ENCODE assay signal across 8 cellular contexts in the genomic region with DNA sequence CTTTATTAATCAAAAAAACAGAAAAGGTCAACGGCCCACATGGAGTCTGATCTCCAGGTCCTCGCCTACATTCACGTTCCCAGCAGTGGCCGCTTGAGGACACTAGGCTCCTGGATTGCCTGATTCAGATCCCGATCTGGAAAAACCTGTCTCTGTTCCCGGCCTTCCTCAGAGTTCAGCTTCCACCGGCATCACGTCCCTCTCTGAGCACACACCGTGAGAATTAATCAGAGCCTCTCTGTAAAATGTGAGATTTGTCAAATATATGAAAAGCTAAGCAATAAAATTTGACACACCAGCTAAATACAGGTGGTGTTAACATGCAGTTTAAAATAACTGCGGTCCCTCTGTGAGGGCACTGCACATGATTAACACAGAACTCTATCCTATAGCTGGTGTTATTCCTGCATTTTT.
DNase-seq lines count a peak whose midpoint lies in the region; ATAC-seq, FAIRE-seq and TF ChIP-seq lines count a peak whose summit lies in the region.

No MANE protein-coding gene starts in this region.

- no peak overlapping the region for H3K4me3 ChIP-seq in GM12878
- no peak overlapping the region for H3K4me3 ChIP-seq in iPS DF 6.9 (ENCODE audit: low read length)
- H3K4me3 ChIP-seq in stomach smooth muscle (ENCODE audit: low read length in 2 of 2), result peak overlapping the region; percentile 36 to 58

- WGBS in GM12878 (ENCODE audit: insufficient coverage, insufficient replicate concordance, low lambda C conversion rate, missing lambda C conversion rate), result 91% methylated on average over 10 of the region's 10 CpGs
- WGBS in iPS DF 6.9 (ENCODE audit: insufficient coverage, insufficient read length), result no CpG with 5 or more reads among the region's 10 CpGs

- POLR2A ChIA-PET in GM12878 (lab: Charles Lee), result no interaction called here
- POLR2A ChIA-PET in activated CD4-positive, alpha-beta T cell treated with anti-CD3 and anti-CD28 coated beads for 36 hours (lab: Charles Lee), result no interaction called here

- no peaks in the 10 kb centered on the region for H3K9me3 Mint-ChIP-seq in HFFc6
- no peaks in the 10 kb centered on the region for H3K9me3 Mint-ChIP-seq in activated CD4-positive, alpha-beta T cell treated with anti-CD3 and anti-CD28 coated beads for 36 hours (ENCODE audit: low read depth)

- TF ChIP-seq CTCF in HFFc6 (IDR thresholded peaks at IDR 0.05), result peak; percentile 74
- TF ChIP-seq CTCF in GM12878 (IDR thresholded peaks at IDR 0.05 in 2 of 3, conservative IDR thresholded peaks at IDR 0.05 in 1 of 3; ENCODE audit: control insufficient read depth in 2 of 3, extremely low read depth in 1 of 3, insufficient read depth in 1 of 3, low read depth in 3 of 3, low read length in 3 of 3), result no peak

- no peaks in the 10 kb centered on the region for H3K9me3 ChIP-seq in GM12878 (replicated peaks; ENCODE audit: control insufficient read depth, insufficient read depth, low read length)
- H3K9me3 ChIP-seq in iPS DF 6.9 (ENCODE audit: control insufficient read depth, insufficient read depth, low read length), result no peaks in the 10 kb centered on the region
- H3K9me3 ChIP-seq in stomach smooth muscle (ENCODE audit: control insufficient read depth in 2 of 2, low read length in 2 of 2), result no peaks in the 10 kb centered on the region

- no peak for ATAC-seq in GM12878
- no peak for ATAC-seq in HG02623 (IDR thresholded peaks at IDR 0.05; ENCODE audit: unreplicated experiment)
- no peak for ATAC-seq in activated CD4-positive, alpha-beta T cell treated with anti-CD3 and anti-CD28 coated beads for 36 hours
- no peak for ATAC-seq in GM21576 (IDR thresholded peaks at IDR 0.05; ENCODE audit: unreplicated experiment)

- H3K27me3 Mint-ChIP-seq in HFFc6 (ENCODE audit: insufficient read depth), result no peaks in the 10 kb centered on the region; the same call in 1 of the 2 replicates
- peaks cover 2% of the 10 kb centered on the region for H3K27me3 Mint-ChIP-seq in activated CD4-positive, alpha-beta T cell treated with anti-CD3 and anti-CD28 coated beads for 36 hours

- no peaks in the 10 kb centered on the region for H4K20me1 ChIP-seq in GM12878 (ENCODE audit: control insufficient read depth, insufficient read depth)

- no peaks in the 10 kb centered on the region for H3K36me3 Mint-ChIP-seq in HFFc6 (ENCODE audit: low read depth)
- no peaks in the 10 kb centered on the region for H3K36me3 Mint-ChIP-seq in activated CD4-positive, alpha-beta T cell treated with anti-CD3 and anti-CD28 coated beads for 36 hours (ENCODE audit: low read depth)

- H3K27ac Mint-ChIP-seq in HFFc6, result peak overlapping the region; percentile 76
- no peak overlapping the region for H3K27ac Mint-ChIP-seq in activated CD4-positive, alpha-beta T cell treated with anti-CD3 and anti-CD28 coated beads for 36 hours

- no peak for TF ChIP-seq POLR2A in GM12878 (IDR thresholded peaks at IDR 0.05; ENCODE audit: low read depth, low read length)

- RAD21 ChIA-PET in GM12878 (lab: Charles Lee; ENCODE audit: unreplicated experiment), result interaction anchor here (1.5 to 2.9 kb wide), 3 partner anchors 9 to 225 kb away, joined by 4 to 16 read pairs (median 6); no protein-coding TSS in a partner anchor

- in situ Hi-C loops in GM12878 (cut with MboI), result no loop called here

- intact Hi-C loops in GM12878 (cut with micrococcal nuclease; ENCODE audit: unreplicated experiment), result no loop called here
- intact Hi-C loops in activated CD4-positive, alpha-beta T cell treated with anti-CD3 and anti-CD28 coated beads for 36 hours (cut with DNase I, micrococcal nuclease), result loop anchor here in 1 of 2 experiments (5.0 kb wide), 1 partner anchor 202 kb away; no protein-coding TSS in a partner anchor

- TF ChIP-seq EP300 in GM12878 (IDR thresholded peaks at IDR 0.05; ENCODE audit: borderline replicate concordance in 1 of 2, control insufficient read depth in 1 of 2, low read depth in 2 of 2, low read length in 2 of 2), result no peak

- H3K4me1 ChIP-seq in GM12878 (ENCODE audit: control insufficient read depth, insufficient read depth, low read length) (peaks cover 11% of the 10 kb centered on the region), iPS DF 6.9 (ENCODE audit: control insufficient read depth, insufficient read depth, low read length) (no peaks in the 10 kb centered on the region; the same call in 1 of the 2 replicates), stomach smooth muscle (ENCODE audit: control insufficient read depth, insufficient read depth, low read length) (peaks cover 38% of the 10 kb centered on the region)

- CTCF ChIA-PET in GM12878 (lab: Yijun Ruan, JAX), result interaction anchor here (0.8 to 2.6 kb wide), 8 partner anchors 12 to 223 kb away, joined by 3 to 23 read pairs (median 3); no protein-coding TSS in a partner anchor
- CTCF ChIA-PET in activated CD4-positive, alpha-beta T cell treated with anti-CD3 and anti-CD28 coated beads for 36 hours (lab: Charles Lee), result interaction anchor here (0.8 to 1.6 kb wide), 2 partner anchors 12 to 225 kb away, joined by 3 to 4 read pairs; no protein-coding TSS in a partner anchor

- peak overlapping the region; percentile 28 for H3K4me2 ChIP-seq in GM12878 (ENCODE audit: control insufficient read depth, insufficient read depth)

- H3K27ac ChIP-seq in GM12878 (ENCODE audit: control insufficient read depth, insufficient read depth) (no peak overlapping the region), iPS DF 6.9 (ENCODE audit: low read length) (no peak overlapping the region), stomach smooth muscle (ENCODE audit: low read length) (peak overlapping the region; percentile 90)

- peaks cover 73% of the 10 kb centered on the region for H3K4me1 Mint-ChIP-seq in HFFc6 (ENCODE audit: low read depth)
- peaks cover 4% of the 10 kb centered on the region for H3K4me1 Mint-ChIP-seq in activated CD4-positive, alpha-beta T cell treated with anti-CD3 and anti-CD28 coated beads for 36 hours

- H3K27me3 ChIP-seq in GM12878 (replicated peaks in 1 of 2; ENCODE audit: control insufficient read depth in 2 of 2, insufficient read depth in 2 of 2, low read length in 1 of 2), result no peaks in the 10 kb centered on the region
- no peaks in the 10 kb centered on the region; the same call in 1 of the 2 replicates for H3K27me3 ChIP-seq in iPS DF 6.9 (ENCODE audit: control insufficient read depth, insufficient read depth, low read length)
- no peaks in the 10 kb centered on the region for H3K27me3 ChIP-seq in stomach smooth muscle (ENCODE audit: control insufficient read depth in 1 of 2, insufficient read depth in 2 of 2, low read length in 2 of 2)

- no peak overlapping the region for H2AFZ ChIP-seq in GM12878 (ENCODE audit: control insufficient read depth, low read depth, low read length)

- no peak for FAIRE-seq in GM12878 (lab: Jason Lieb, UNC)

- peak overlapping the region; percentile 77 for H3K4me3 Mint-ChIP-seq in HFFc6
- H3K4me3 Mint-ChIP-seq in activated CD4-positive, alpha-beta T cell treated with anti-CD3 and anti-CD28 coated beads for 36 hours, result no peak overlapping the region

- DNase-seq in HFFc6 (peak; percentile 67), GM12878 (ENCODE audit: low read depth, low spot score) (no peak), iPS DF 6.9 (ENCODE audit: low read depth, low spot score) (peak; percentile 39), hippocampal formation (lab: John Stamatoyannopoulos, UW) (no peak)
- no peak for DNase-seq in activated CD4-positive, alpha-beta T cell treated with anti-CD3 and anti-CD28 coated beads for 36 hours

- H3K36me3 ChIP-seq in GM12878 (ENCODE audit: control insufficient read depth in 2 of 2, insufficient read depth in 2 of 2, low read length in 1 of 2) (no peaks in the 10 kb centered on the region), iPS DF 6.9 (ENCODE audit: control insufficient read depth, insufficient read depth, low read length) (no peaks in the 10 kb centered on the region), stomach smooth muscle (ENCODE audit: control insufficient read depth in 2 of 2, insufficient read depth in 2 of 2, low read length in 2 of 2) (no peaks in the 10 kb centered on the region)

- no peaks in the 10 kb centered on the region for H3K79me2 ChIP-seq in GM12878 (ENCODE audit: control insufficient read depth, insufficient read depth, low read length)

- SMC1A ChIA-PET in GM12878 (lab: Charles Lee; ENCODE audit: uncharacterized antibody, unreplicated experiment), result interaction anchor here (1.0 to 2.4 kb wide), 6 partner anchors 11 to 319 kb away, joined by 3 to 10 read pairs (median 5); no protein-coding TSS in a partner anchor

- H3K9ac ChIP-seq in GM12878 (ENCODE audit: control insufficient read depth, insufficient read depth, low read length) (no peak overlapping the region), stomach smooth muscle (ENCODE audit: low read length in 2 of 2) (peak overlapping the region; percentile 38 to 73)

- no TSS peak for BruUV-seq in GM12878 (replicated peaks; lab: Mats Ljungman, UMichigan)

- TF ChIP-seq RAD21 in GM12878 (IDR thresholded peaks at IDR 0.05; ENCODE audit: insufficient read depth, low read depth, low read length), result no peak

TF ChIP-seq in GM12878, 131 proteins besides CTCF, POLR2A, EP300 and RAD21 (continues in another document):
- TF ChIP-seq CHD4 (IDR thresholded peaks at IDR 0.05), result no peak
- TF ChIP-seq, protein P1, sequence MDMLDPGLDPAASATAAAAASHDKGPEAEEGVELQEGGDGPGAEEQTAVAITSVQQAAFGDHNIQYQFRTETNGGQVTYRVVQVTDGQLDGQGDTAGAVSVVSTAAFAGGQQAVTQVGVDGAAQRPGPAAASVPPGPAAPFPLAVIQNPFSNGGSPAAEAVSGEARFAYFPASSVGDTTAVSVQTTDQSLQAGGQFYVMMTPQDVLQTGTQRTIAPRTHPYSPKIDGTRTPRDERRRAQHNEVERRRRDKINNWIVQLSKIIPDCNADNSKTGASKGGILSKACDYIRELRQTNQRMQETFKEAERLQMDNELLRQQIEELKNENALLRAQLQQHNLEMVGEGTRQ (IDR thresholded peaks at IDR 0.05; ENCODE audit: borderline replicate concordance, low read depth, low read length), result no peak
- TF ChIP-seq, protein P2, sequence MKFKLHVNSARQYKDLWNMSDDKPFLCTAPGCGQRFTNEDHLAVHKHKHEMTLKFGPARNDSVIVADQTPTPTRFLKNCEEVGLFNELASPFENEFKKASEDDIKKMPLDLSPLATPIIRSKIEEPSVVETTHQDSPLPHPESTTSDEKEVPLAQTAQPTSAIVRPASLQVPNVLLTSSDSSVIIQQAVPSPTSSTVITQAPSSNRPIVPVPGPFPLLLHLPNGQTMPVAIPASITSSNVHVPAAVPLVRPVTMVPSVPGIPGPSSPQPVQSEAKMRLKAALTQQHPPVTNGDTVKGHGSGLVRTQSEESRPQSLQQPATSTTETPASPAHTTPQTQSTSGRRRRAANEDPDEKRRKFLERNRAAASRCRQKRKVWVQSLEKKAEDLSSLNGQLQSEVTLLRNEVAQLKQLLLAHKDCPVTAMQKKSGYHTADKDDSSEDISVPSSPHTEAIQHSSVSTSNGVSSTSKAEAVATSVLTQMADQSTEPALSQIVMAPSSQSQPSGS (IDR thresholded peaks at IDR 0.05; ENCODE audit: low read length), result no peak
- TF ChIP-seq SPI1 (IDR thresholded peaks at IDR 0.05; ENCODE audit: borderline replicate concordance, insufficient read depth, low read depth, low read length), result no peak
- no peak for TF ChIP-seq SUZ12 (IDR thresholded peaks at IDR 0.05; ENCODE audit: unreplicated experiment)
- no peak for TF ChIP-seq CREM (IDR thresholded peaks at IDR 0.05; ENCODE audit: low read depth)
- TF ChIP-seq SIX5 (IDR thresholded peaks at IDR 0.05; ENCODE audit: low read depth, low read length, severe bottlenecking), result no peak

Comparison
In these comparisons a context has a peak if more than half of its experiments do, and no peak if none do; other contexts are left out.
1. DNase-seq: peak in HFFc6 (single experiment) and iPS DF 6.9 (single experiment); none in GM12878 (single experiment), hippocampal formation (0 of 2) and activated CD4-positive, alpha-beta T cell treated with anti-CD3 and anti-CD28 coated beads for 36 hours (single experiment).
2. H3K4me3 ChIP-seq: peak in stomach smooth muscle (2 of 2); none in GM12878 (single experiment) and iPS DF 6.9 (single experiment).